1 cellular context compared by ENCODE assay signal in genomic region chr7:155948423-155948822, GRCh38.
TF ChIP-seq lines count a peak whose summit lies in the region.

No MANE protein-coding gene starts in this region.

TF ChIP-seq in SK-N-SH, 30 proteins besides CTCF, POLR2A, EP300 and RAD21 (continued from another document):
- TF ChIP-seq, protein P1, sequence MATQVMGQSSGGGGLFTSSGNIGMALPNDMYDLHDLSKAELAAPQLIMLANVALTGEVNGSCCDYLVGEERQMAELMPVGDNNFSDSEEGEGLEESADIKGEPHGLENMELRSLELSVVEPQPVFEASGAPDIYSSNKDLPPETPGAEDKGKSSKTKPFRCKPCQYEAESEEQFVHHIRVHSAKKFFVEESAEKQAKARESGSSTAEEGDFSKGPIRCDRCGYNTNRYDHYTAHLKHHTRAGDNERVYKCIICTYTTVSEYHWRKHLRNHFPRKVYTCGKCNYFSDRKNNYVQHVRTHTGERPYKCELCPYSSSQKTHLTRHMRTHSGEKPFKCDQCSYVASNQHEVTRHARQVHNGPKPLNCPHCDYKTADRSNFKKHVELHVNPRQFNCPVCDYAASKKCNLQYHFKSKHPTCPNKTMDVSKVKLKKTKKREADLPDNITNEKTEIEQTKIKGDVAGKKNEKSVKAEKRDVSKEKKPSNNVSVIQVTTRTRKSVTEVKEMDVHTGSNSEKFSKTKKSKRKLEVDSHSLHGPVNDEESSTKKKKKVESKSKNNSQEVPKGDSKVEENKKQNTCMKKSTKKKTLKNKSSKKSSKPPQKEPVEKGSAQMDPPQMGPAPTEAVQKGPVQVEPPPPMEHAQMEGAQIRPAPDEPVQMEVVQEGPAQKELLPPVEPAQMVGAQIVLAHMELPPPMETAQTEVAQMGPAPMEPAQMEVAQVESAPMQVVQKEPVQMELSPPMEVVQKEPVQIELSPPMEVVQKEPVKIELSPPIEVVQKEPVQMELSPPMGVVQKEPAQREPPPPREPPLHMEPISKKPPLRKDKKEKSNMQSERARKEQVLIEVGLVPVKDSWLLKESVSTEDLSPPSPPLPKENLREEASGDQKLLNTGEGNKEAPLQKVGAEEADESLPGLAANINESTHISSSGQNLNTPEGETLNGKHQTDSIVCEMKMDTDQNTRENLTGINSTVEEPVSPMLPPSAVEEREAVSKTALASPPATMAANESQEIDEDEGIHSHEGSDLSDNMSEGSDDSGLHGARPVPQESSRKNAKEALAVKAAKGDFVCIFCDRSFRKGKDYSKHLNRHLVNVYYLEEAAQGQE (IDR thresholded peaks at IDR 0.05; ENCODE audit: low read depth, low read length) = 0 out of 2 replicates have a peak, but pooled peaks have one; percentile 56
- TF ChIP-seq CHD2 (IDR thresholded peaks at IDR 0.05; ENCODE audit: low read length, partially characterized antibody) (no peak), IRF3 (IDR thresholded peaks at IDR 0.05; ENCODE audit: low read depth, low read length) (no peak), JUND (IDR thresholded peaks at IDR 0.05) (no peak), GABPA (IDR thresholded peaks at IDR 0.05; ENCODE audit: low read depth) (no peak)
